In the genomic region with DNA sequence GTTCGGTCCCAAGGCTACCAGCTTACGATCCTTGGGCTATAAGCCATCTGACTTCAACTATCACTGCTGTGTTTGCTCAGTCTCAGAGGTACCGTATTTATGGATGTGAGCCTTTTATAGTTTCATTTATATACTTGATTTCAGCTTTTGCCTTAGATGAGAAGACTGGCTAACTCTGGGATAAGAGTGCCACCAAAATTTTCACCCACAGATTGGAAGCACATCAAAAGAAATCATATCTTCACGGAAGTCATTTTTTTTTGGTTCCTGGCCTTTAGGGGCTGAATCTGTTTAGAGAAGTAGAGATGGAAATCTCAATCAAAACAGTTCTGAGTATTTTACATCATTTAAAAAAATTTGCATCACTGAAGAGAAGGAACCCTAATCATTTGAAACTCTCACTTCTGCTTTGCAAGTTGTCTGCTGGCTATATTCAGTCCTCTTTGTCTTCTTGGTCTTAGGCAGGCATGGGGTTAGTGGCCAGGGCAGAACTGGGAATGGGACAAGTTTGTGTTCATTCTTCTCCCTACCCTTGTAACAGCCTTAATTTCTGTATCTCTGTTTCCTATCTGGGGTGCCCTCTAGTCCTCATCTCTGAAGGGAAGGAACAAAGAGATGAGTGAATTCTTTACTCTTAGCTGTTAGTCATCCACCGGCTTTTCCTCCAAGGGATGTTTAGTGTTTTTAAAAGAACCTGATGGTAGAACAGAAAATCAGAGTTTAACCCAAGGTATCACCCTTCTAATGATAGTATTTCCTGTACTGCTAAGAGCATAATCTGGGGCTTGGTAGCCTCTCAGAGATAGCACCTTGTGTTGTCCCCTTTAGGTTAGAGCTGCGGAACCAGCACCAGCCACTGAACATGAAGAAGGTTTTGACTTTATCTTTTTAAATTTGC, we compare ENCODE assay signal across 8 cellular contexts. TPM values are rescaled to one million over a fixed set of nuclear protein-coding genes. Genes with fewer than 3 reads are reported as not detected.
DNase-seq lines count a peak whose midpoint lies in the region; ATAC-seq, FAIRE-seq and TF ChIP-seq lines count a peak whose summit lies in the region.

No MANE protein-coding gene starts in this region.

- TF ChIP-seq EP300 in stomach (IDR thresholded peaks at IDR 0.05), result no peak

- H3K27me3 ChIP-seq in stomach, result no peaks in the 10 kb centered on the region

- no TSS peak for BruUV-seq in Calu3 (replicated peaks; lab: Mats Ljungman, UMichigan)

- peak overlapping the region in 3 of 5 donors; percentile 41 to 75 (median 54) for H3K27ac ChIP-seq in stomach

- FAIRE-seq in HTR-8/SVneo (lab: Jason Lieb, UNC), result no peak

- POLR2A ChIA-PET in T-cell (lab: Charles Lee), result interaction anchor here (0.8 to 1.2 kb wide), 4 partner anchors 12 to 259 kb away, joined by 3 to 7 read pairs (median 4); no protein-coding TSS in a partner anchor

- no peaks in the 10 kb centered on the region for H3K36me3 ChIP-seq in stomach

- peaks cover 53% of the 10 kb centered on the region for H3K36me3 Mint-ChIP-seq in activated T-cell treated with anti-CD3 and anti-CD28 coated beads, Interleukin-2, amount 50 U/mL, for 24 hours (ENCODE audit: low read depth)
- H3K36me3 Mint-ChIP-seq in T-cell (peaks cover 15% of the 10 kb centered on the region), Calu3 (ENCODE audit: insufficient read depth, unreplicated experiment) (no peaks in the 10 kb centered on the region)

- peaks cover 95% of the 10 kb centered on the region for H3K4me1 Mint-ChIP-seq in activated T-cell treated with anti-CD3 and anti-CD28 coated beads, Interleukin-2, amount 50 U/mL, for 24 hours (ENCODE audit: low read depth)
- H3K4me1 Mint-ChIP-seq in T-cell, result peaks cover 94 to 96% (median 96%) of the 10 kb centered on the region in 3 donors
- H3K4me1 Mint-ChIP-seq in Calu3 (ENCODE audit: low read depth, unreplicated experiment), result peaks cover 9% of the 10 kb centered on the region

- peaks cover 25 to 80% (median 50%) of the 10 kb centered on the region in 4 donors for H3K4me1 ChIP-seq in stomach

- no peak for TF ChIP-seq CTCF in stomach (IDR thresholded peaks at IDR 0.05)
- no peak for TF ChIP-seq CTCF in Calu3 (IDR thresholded peaks at IDR 0.05; ENCODE audit: unreplicated experiment)

- no peaks in the 10 kb centered on the region for H3K27me3 Mint-ChIP-seq in activated T-cell treated with anti-CD3 and anti-CD28 coated beads, Interleukin-2, amount 50 U/mL, for 24 hours
- H3K27me3 Mint-ChIP-seq in T-cell (no peaks in the 10 kb centered on the region), Calu3 (ENCODE audit: unreplicated experiment) (no peaks in the 10 kb centered on the region)

- CTCF ChIA-PET in T-cell (lab: Charles Lee), result interaction anchor here (0.6 to 3.4 kb wide), 18 partner anchors 11 to 271 kb away, joined by 3 to 36 read pairs (median 4); a partner anchor contains a TSS
- CTCF ChIA-PET in Calu3 (lab: Charles Lee), result no interaction called here

- peak overlapping the region; percentile 99 for H3K27ac Mint-ChIP-seq in activated T-cell treated with anti-CD3 and anti-CD28 coated beads, Interleukin-2, amount 50 U/mL, for 24 hours
- H3K27ac Mint-ChIP-seq in T-cell (peak overlapping the region; percentile 95 to 98), Calu3 (ENCODE audit: unreplicated experiment) (no peak overlapping the region)

- WGBS in stomach, 5 donors, result 47 to 64% (median 53%) methylated on average over 6 of the region's 6 CpGs

- H3K9me3 ChIP-seq in stomach, result no peaks in the 10 kb centered on the region

- TF ChIP-seq POLR2A in stomach (IDR thresholded peaks at IDR 0.05), result no peak

- peak; percentile 50 for ATAC-seq in HG03066 (IDR thresholded peaks at IDR 0.05; ENCODE audit: low read depth, unreplicated experiment)
- ATAC-seq in T-cell (replicated peaks in 1 of 4), result peak; percentile 13 to 26 (median 18)

- intact Hi-C loops in stomach (cut with DNase I; ENCODE audit: low total_unique reads), result no loop called here
- intact Hi-C loops in Calu3 (cut with micrococcal nuclease; ENCODE audit: unreplicated experiment), result no loop called here

- H3K4me3 ChIP-seq in stomach, result no peak overlapping the region

- peak; percentile 63 for DNase-seq in activated T-cell treated with anti-CD3 and anti-CD28 coated beads, Interleukin-2, amount 50 U/mL, for 24 hours
- no peak for DNase-seq in activated T-cell treated with anti-CD3 and anti-CD28 coated beads for 4 hours
- no peak for DNase-seq in T-cell
- DNase-seq in stomach, result no peak
- no peak for DNase-seq in Calu3
- DNase-seq in HTR-8/SVneo (ENCODE audit: insufficient read length, low spot score), result no peak
- no peak for DNase-seq in NK-92 treated with Interleukin-12 subunit alpha and Interleukin-12 subunit beta, amount 100 ng/mL, for 24 hours (lab: John Stamatoyannopoulos, UW)

- H3K4me3 Mint-ChIP-seq in activated T-cell treated with anti-CD3 and anti-CD28 coated beads, Interleukin-2, amount 50 U/mL, for 24 hours, result peak overlapping the region; percentile 75
- H3K4me3 Mint-ChIP-seq in T-cell (peak overlapping the region; percentile 71 to 89 (median 77)), Calu3 (ENCODE audit: low read depth, unreplicated experiment) (no peak overlapping the region)

- no peaks in the 10 kb centered on the region for H3K9me3 Mint-ChIP-seq in activated T-cell treated with anti-CD3 and anti-CD28 coated beads, Interleukin-2, amount 50 U/mL, for 24 hours
- no peaks in the 10 kb centered on the region for H3K9me3 Mint-ChIP-seq in T-cell
- H3K9me3 Mint-ChIP-seq in Calu3 (ENCODE audit: low read depth, unreplicated experiment), result no peaks in the 10 kb centered on the region

RNA-seq across cellular contexts. Expression of a gene that starts 14.1 kb away (rescaled TPM):
- 100 to 1,000 TPM; 128 to 145 (median 135) TPM for total RNA-seq in T-cell
- 10 to 100 TPM in 3 of 5 donors, 1 to 10 TPM in 2; 1.2 to 37.1 (median 10.7) TPM for total RNA-seq in stomach
- polyA plus RNA-seq in stomach, result 10 to 100 TPM in 2 of 3 donors, 1 to 10 TPM in 1; 9.6 to 18.4 (median 14.9) TPM
- 24.2 and 30.6 TPM in 2 replicates for total RNA-seq in Calu3 (2022)
